ENCODE assay signal across 30 cellular contexts in the genomic region with DNA sequence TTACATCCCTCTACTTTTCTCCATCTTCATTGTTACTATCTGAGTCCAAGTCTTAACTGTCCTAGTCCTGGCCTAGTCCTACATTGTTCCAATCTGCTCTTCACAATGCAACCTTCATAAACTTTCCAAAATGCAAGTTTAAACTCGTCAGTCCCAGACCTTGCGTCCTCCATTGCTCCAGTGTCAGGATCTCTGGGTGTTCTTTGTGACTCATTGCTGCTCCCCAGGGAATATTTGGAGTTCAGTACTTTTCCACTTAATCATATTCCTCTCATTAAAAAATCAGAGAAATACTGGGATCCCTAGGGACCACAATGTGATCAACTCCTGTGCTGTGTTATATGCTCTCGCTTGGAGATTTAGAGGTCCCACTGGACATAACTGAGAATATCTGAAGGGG. TPM values are rescaled to one million over a fixed set of nuclear protein-coding genes. Genes with fewer than 3 reads are reported as not detected.
"Had no signal": no experiment of that assay in that cellular context is flagged by ENCODE, and none has a peak within 500 bp of the region (broad histone marks: within the 10 kb centered on the region; RNA-seq: fewer than 3 reads in every experiment).

No MANE protein-coding gene starts in this region.

- DNase-seq: activated CD4-positive, alpha-beta T cell treated with anti-CD3 and anti-CD28 coated beads for 48 hours; activated CD4-positive, alpha-beta T cell treated with anti-CD3 and anti-CD28 coated beads, Interleukin-2, amount 50 U/mL, for 48 hours; activated CD4-positive, CD25-positive, alpha-beta regulatory T cell treated with anti-CD3 and anti-CD28 coated beads, Interleukin-2, amount 50 U/mL, for 72 hours; activated CD8-positive, alpha-beta memory T cell treated with anti-CD3 and anti-CD28 coated beads, Interleukin-2, amount 10 ng/mL, durations not matched to agents 7 days and 5 days; activated effector memory CD4-positive, alpha-beta T cell treated with Interleukin-2 at 50 U/mL for 16 hours; activated naive CD4-positive, alpha-beta T cell treated with Interleukin-2 at 50 U/mL for 16 hours; activated naive CD8-positive, alpha-beta T cell treated with anti-CD3 and anti-CD28 coated beads, Interleukin-2, amount 50 U/mL, for 24 hours; activated T-cell treated with anti-CD3 and anti-CD28 coated beads, Interleukin-2, amount 50 U/mL, for 24 hours; amniotic stem cell; cerebellar nuclear complex; NCI-H1105 treated with DMSO at 0.1 percent for 48 hours; NCI-H146; NCI-H1930; NCI-H2107; NCI-H2171 treated with DMSO at 0.1 percent for 48 hours; NCI-H226; NCI-H526 treated with DMSO at 0.1 percent for 48 hours; NCI-H82; NK-92 treated with Interleukin-12 subunit alpha and Interleukin-12 subunit beta, amount 100 ng/mL, for 24 hours; OCI-M1; Peyer's patch; SHP77 treated with DMSO at 0.1 percent for 48 hours had no signal

- H3K27me3 ChIP-seq: ascending aorta, Peyer's patch had no signal

- H3K27ac ChIP-seq: ascending aorta, Peyer's patch had no signal

- ATAC-seq: activated CD8-positive, alpha-beta memory T cell treated with anti-CD3 and anti-CD28 coated beads, Interleukin-2, amount 10 ng/mL, durations not matched to agents 7 days and 5 days; activated naive CD4-positive, alpha-beta T cell treated with anti-CD3 and anti-CD28 coated beads, Interleukin-2, amount 50 U/mL, for 72 hours; activated naive CD8-positive, alpha-beta T cell treated with anti-CD3 and anti-CD28 coated beads, Interleukin-2, amount 50 U/mL, for 24 hours; WTC11 had no signal

- H3K36me3 ChIP-seq: ascending aorta, Peyer's patch had no signal

- FAIRE-seq: colon had no signal

- H3K4me1 ChIP-seq: ascending aorta, Peyer's patch had no signal

- H3K9me3 ChIP-seq: ascending aorta, Peyer's patch had no signal

- H3K4me3 ChIP-seq: ascending aorta, Peyer's patch had no signal

RNA-seq across cellular contexts. Expression of gene KPRP, which starts 18.0 kb away (rescaled TPM):
- total RNA-seq: activated CD8-positive, alpha-beta memory T cell treated with anti-CD3 and anti-CD28 coated beads, Interleukin-2, amount 10 ng/mL, durations not matched to agents 7 days and 5 days; activated naive CD4-positive, alpha-beta T cell treated with anti-CD3 and anti-CD28 coated beads, Interleukin-2, amount 50 U/mL, for 72 hours; activated T-helper 1 cell treated with anti-CD3 and anti-CD28 coated beads, Interleukin-12 subunit alpha, Interleukin-12 subunit beta, Interleukin-2, Interleukin-4 antibody, amounts not matched to agents 30 ng/mL and 10 ng/mL and 1 ng/mL, durations not matched to agents 14 hours and 24 hours and 36 hours; ascending aorta; cardiac septum; NCI-H460; Peyer's patch; SK-MEL-5; WTC11 had no signal

RNA-seq across cellular contexts. Expression of gene LCE4A, which starts 31.9 kb away (rescaled TPM):
- total RNA-seq: activated CD8-positive, alpha-beta memory T cell treated with anti-CD3 and anti-CD28 coated beads, Interleukin-2, amount 10 ng/mL, durations not matched to agents 7 days and 5 days; activated naive CD4-positive, alpha-beta T cell treated with anti-CD3 and anti-CD28 coated beads, Interleukin-2, amount 50 U/mL, for 72 hours; activated T-helper 1 cell treated with anti-CD3 and anti-CD28 coated beads, Interleukin-12 subunit alpha, Interleukin-12 subunit beta, Interleukin-2, Interleukin-4 antibody, amounts not matched to agents 30 ng/mL and 10 ng/mL and 1 ng/mL, durations not matched to agents 14 hours and 24 hours and 36 hours; ascending aorta; cardiac septum; NCI-H460; Peyer's patch; SK-MEL-5; WTC11 had no signal

RNA-seq across cellular contexts. Expression of gene LCE1F, which starts 35.1 kb away (rescaled TPM):
- total RNA-seq: activated CD8-positive, alpha-beta memory T cell treated with anti-CD3 and anti-CD28 coated beads, Interleukin-2, amount 10 ng/mL, durations not matched to agents 7 days and 5 days; activated naive CD4-positive, alpha-beta T cell treated with anti-CD3 and anti-CD28 coated beads, Interleukin-2, amount 50 U/mL, for 72 hours; activated T-helper 1 cell treated with anti-CD3 and anti-CD28 coated beads, Interleukin-12 subunit alpha, Interleukin-12 subunit beta, Interleukin-2, Interleukin-4 antibody, amounts not matched to agents 30 ng/mL and 10 ng/mL and 1 ng/mL, durations not matched to agents 14 hours and 24 hours and 36 hours; ascending aorta; cardiac septum; NCI-H460; Peyer's patch; SK-MEL-5; WTC11 had no signal

RNA-seq across cellular contexts. Expression of gene LCE2A, which starts 41.7 kb away (rescaled TPM):
- total RNA-seq: activated CD8-positive, alpha-beta memory T cell treated with anti-CD3 and anti-CD28 coated beads, Interleukin-2, amount 10 ng/mL, durations not matched to agents 7 days and 5 days; activated naive CD4-positive, alpha-beta T cell treated with anti-CD3 and anti-CD28 coated beads, Interleukin-2, amount 50 U/mL, for 72 hours; activated T-helper 1 cell treated with anti-CD3 and anti-CD28 coated beads, Interleukin-12 subunit alpha, Interleukin-12 subunit beta, Interleukin-2, Interleukin-4 antibody, amounts not matched to agents 30 ng/mL and 10 ng/mL and 1 ng/mL, durations not matched to agents 14 hours and 24 hours and 36 hours; ascending aorta; cardiac septum; NCI-H460; Peyer's patch; WTC11 had no signal

RNA-seq across cellular contexts. Expression of gene LCE1E, which starts 46.2 kb away (rescaled TPM):
- total RNA-seq: activated CD8-positive, alpha-beta memory T cell treated with anti-CD3 and anti-CD28 coated beads, Interleukin-2, amount 10 ng/mL, durations not matched to agents 7 days and 5 days; activated naive CD4-positive, alpha-beta T cell treated with anti-CD3 and anti-CD28 coated beads, Interleukin-2, amount 50 U/mL, for 72 hours; activated T-helper 1 cell treated with anti-CD3 and anti-CD28 coated beads, Interleukin-12 subunit alpha, Interleukin-12 subunit beta, Interleukin-2, Interleukin-4 antibody, amounts not matched to agents 30 ng/mL and 10 ng/mL and 1 ng/mL, durations not matched to agents 14 hours and 24 hours and 36 hours; ascending aorta; cardiac septum; NCI-H460; Peyer's patch; SK-MEL-5; WTC11 had no signal
